ENCODE assay signal across 12 cellular contexts in the genomic region with DNA sequence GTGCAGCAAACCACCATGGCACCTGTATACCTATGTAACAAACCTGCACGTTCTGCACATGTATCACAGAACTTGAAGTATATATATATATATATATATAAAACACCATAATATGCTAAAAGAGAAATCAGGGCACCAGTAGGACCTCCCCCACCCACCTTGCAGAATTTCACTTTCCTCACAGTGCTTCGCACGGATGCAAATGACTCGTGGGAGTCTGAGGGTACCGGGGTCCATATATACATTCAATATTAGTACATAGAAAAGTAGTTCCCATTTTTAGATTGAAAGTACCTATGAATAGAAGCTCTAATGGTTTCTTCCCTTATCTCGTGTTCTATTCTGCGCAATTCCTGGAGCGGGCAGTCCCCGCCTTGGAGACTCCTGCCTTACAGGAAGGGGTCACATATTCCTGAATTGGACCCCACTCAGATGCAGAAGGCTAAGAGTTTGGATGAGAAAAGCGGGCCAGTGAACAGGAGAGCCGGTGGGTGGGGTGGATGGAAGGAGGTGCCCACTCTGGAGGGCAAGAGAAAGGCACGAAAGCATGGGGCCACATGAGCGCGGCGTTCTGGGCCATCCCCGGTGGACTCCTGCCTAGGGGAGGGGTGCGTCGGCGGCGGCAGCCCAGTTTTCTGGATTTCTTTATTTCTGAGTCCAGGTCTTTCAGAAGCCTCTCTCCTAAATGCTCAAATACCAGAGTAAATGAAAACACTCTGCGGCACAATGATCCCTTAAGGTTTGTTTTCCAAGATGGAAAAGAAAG.
DNase-seq lines count a peak whose midpoint lies in the region; ATAC-seq, FAIRE-seq and TF ChIP-seq lines count a peak whose summit lies in the region.
"Had no signal": no experiment of that assay in that cellular context is flagged by ENCODE, and none has a peak within 500 bp of the region (broad histone marks: within the 10 kb centered on the region; RNA-seq: fewer than 3 reads in every experiment).

No MANE protein-coding gene starts in this region.

- H3K36me3 ChIP-seq in astrocyte (ENCODE audit: insufficient read depth, low read length): no peaks in the 10 kb centered on the region
- H3K36me3 ChIP-seq in testis (ENCODE audit: low read depth, missing control alignments): no peaks in the 10 kb centered on the region

- peak overlapping the region; percentile 24 for H3K4me3 Mint-ChIP-seq in activated T-cell treated with anti-CD3 and anti-CD28 coated beads, Interleukin-2, amount 50 U/mL, for 4 hours
- H3K4me3 Mint-ChIP-seq in astrocyte (ENCODE audit: unreplicated experiment): no peak overlapping the region
- peak overlapping the region; percentile 80 for H3K4me3 Mint-ChIP-seq in memory B cell

- WGBS in testis, 2 donors: 29 to 54% methylated on average over 21 of the region's 21 CpGs

- peaks cover 45% of the 10 kb centered on the region for H3K4me1 ChIP-seq in astrocyte (ENCODE audit: insufficient read depth, low read length)
- H3K4me1 ChIP-seq in testis: peaks cover 9% of the 10 kb centered on the region

- H3K9me3 ChIP-seq in astrocyte (ENCODE audit: insufficient read depth, low read depth, low read length): no peaks in the 10 kb centered on the region
- H3K9me3 ChIP-seq in testis: no peaks in the 10 kb centered on the region

- H3K27ac Mint-ChIP-seq in astrocyte (ENCODE audit: unreplicated experiment): no peak overlapping the region
- H3K27ac Mint-ChIP-seq in memory B cell: peak overlapping the region; percentile 56

- no peak overlapping the region for H2AFZ ChIP-seq in astrocyte (ENCODE audit: low read depth, low read length)

- ATAC-seq in activated T-cell treated with anti-CD3 and anti-CD28 coated beads, Interleukin-2, amount 50 U/mL, for 4 hours: no peak
- no peak for ATAC-seq in memory B cell (ENCODE audit: low read depth)
- no peak for ATAC-seq in GM21619 (IDR thresholded peaks at IDR 0.05; ENCODE audit: unreplicated experiment)
- no peak for ATAC-seq in left lobe of liver
- ATAC-seq: foreskin keratinocyte had no signal

- intact Hi-C loops in testis (cut with DNase I; ENCODE audit: low total_unique reads): no loop called here

- peak overlapping the region; percentile 77 for H3K4me2 ChIP-seq in astrocyte (ENCODE audit: low read length)

- H3K4me1 Mint-ChIP-seq in activated T-cell treated with anti-CD3 and anti-CD28 coated beads, Interleukin-2, amount 50 U/mL, for 4 hours (ENCODE audit: low read depth): peaks cover 65% of the 10 kb centered on the region
- H3K4me1 Mint-ChIP-seq in astrocyte (ENCODE audit: low read depth, unreplicated experiment) (peaks cover 25% of the 10 kb centered on the region), memory B cell (peaks cover 33% of the 10 kb centered on the region)

- no peaks in the 10 kb centered on the region for H3K9me3 Mint-ChIP-seq in activated T-cell treated with anti-CD3 and anti-CD28 coated beads, Interleukin-2, amount 50 U/mL, for 4 hours
- H3K9me3 Mint-ChIP-seq in astrocyte (ENCODE audit: unreplicated experiment) (peaks cover 2% of the 10 kb centered on the region), memory B cell (no peaks in the 10 kb centered on the region)

- H4K20me1 ChIP-seq in astrocyte (ENCODE audit: insufficient read depth, low read length): no peaks in the 10 kb centered on the region

- no peaks in the 10 kb centered on the region for H3K27me3 Mint-ChIP-seq in activated T-cell treated with anti-CD3 and anti-CD28 coated beads, Interleukin-2, amount 50 U/mL, for 4 hours (ENCODE audit: low read depth)
- H3K27me3 Mint-ChIP-seq in astrocyte (ENCODE audit: low read depth, unreplicated experiment) (no peaks in the 10 kb centered on the region), memory B cell (no peaks in the 10 kb centered on the region)

- no peaks in the 10 kb centered on the region for H3K79me2 ChIP-seq in astrocyte (ENCODE audit: insufficient read depth, low read length)

- H3K9ac ChIP-seq in astrocyte (ENCODE audit: low read length): peak overlapping the region; percentile 74

- peaks cover 21% of the 10 kb centered on the region for H3K36me3 Mint-ChIP-seq in activated T-cell treated with anti-CD3 and anti-CD28 coated beads, Interleukin-2, amount 50 U/mL, for 4 hours (ENCODE audit: insufficient read depth)
- H3K36me3 Mint-ChIP-seq in astrocyte (ENCODE audit: low read depth, unreplicated experiment) (peaks cover 6% of the 10 kb centered on the region), memory B cell (peaks cover 9% of the 10 kb centered on the region)

- TF ChIP-seq CTCF in astrocyte (IDR thresholded peaks at IDR 0.05; ENCODE audit: insufficient read depth, low read depth, low read length): no peak
- TF ChIP-seq CTCF in testis (IDR thresholded peaks at IDR 0.05): no peak

- H3K4me3 ChIP-seq in astrocyte (ENCODE audit: insufficient read depth, low read depth, low read length) (peak overlapping the region; percentile 15), testis (peak overlapping the region; percentile 17 to 27)

- H3K27me3 ChIP-seq in astrocyte (ENCODE audit: insufficient read depth, low read length) (no peaks in the 10 kb centered on the region), testis (no peaks in the 10 kb centered on the region)
- H3K27me3 ChIP-seq: foreskin keratinocyte had no signal

- no peak for DNase-seq in activated T-cell treated with anti-CD3 and anti-CD28 coated beads, Interleukin-2, amount 50 U/mL, for 4 hours
- DNase-seq in activated T-cell treated with anti-CD3 and anti-CD28 coated beads, Interleukin-2, amount 50 U/mL, for 48 hours: no peak
- no peak for DNase-seq in astrocyte (ENCODE audit: low read depth)
- no peak for DNase-seq in memory B cell (ENCODE audit: low spot score in 2 of 2)
- no peak for DNase-seq in testis
- DNase-seq in ureter (ENCODE audit: low spot score): no peak
- DNase-seq in left lobe of liver (ENCODE audit: low spot score): no peak
- DNase-seq: ACHN, foreskin keratinocyte, NCI-H1436 treated with DMSO at 0.1 percent for 48 hours had no signal

- no peak for FAIRE-seq in astrocyte (lab: Jason Lieb, UNC)
- FAIRE-seq: colon had no signal

- H3K27ac ChIP-seq in astrocyte (ENCODE audit: low read depth, low read length): peak overlapping the region; percentile 46
- H3K27ac ChIP-seq in testis: peak overlapping the region; percentile 47 to 54
- H3K27ac ChIP-seq: foreskin keratinocyte had no signal

- no peak for TF ChIP-seq POLR2A in testis (IDR thresholded peaks at IDR 0.05)
